In the genomic region with DNA sequence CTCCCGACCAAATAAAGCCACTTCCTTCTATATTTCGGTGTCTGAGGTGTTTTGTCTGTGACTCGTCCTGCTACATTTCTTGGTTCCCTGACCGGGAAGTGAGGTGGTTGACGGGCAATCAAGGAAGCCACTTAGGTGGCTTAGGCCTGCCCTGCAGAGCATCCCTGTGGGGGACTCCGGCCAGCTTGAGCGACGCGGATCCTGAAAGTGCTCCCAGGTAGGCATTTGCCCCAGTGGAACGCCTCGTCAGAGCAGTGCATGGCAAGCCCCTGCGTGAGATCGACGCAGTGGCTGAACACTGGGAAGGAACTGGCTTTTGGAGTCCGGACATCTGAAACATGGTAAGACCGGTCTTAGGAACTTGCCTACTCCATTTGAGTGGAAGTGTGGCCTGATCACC, we compare ENCODE assay signal across 24 cellular contexts.
"Had no signal": no experiment of that assay in that cellular context is flagged by ENCODE, and none has a peak within 500 bp of the region (broad histone marks: within the 10 kb centered on the region; RNA-seq: fewer than 3 reads in every experiment).

No MANE protein-coding gene starts in this region.

- H3K36me3 Mint-ChIP-seq: brain had no signal

- DNase-seq: activated B cell treated with CpG ODN at 0.5 μM for 24 hours; activated CD4-positive, alpha-beta T cell treated with anti-CD3 and anti-CD28 coated beads for 1 hour; activated CD4-positive, alpha-beta T cell treated with anti-CD3 and anti-CD28 coated beads, Interleukin-2, amount 10 ng/mL, durations not matched to agents 24 days and 14 days; activated CD4-positive, alpha-beta T cell treated with anti-CD3 and anti-CD28 coated beads, Interleukin-2, amount 50 U/mL, for 48 hours; activated CD8-positive, alpha-beta memory T cell treated with anti-CD3 and anti-CD28 coated beads for 24 hours; activated effector memory CD4-positive, alpha-beta T cell treated with anti-CD3 and anti-CD28 coated beads, Interleukin-2, amount 50 U/mL, for 16 hours; activated naive CD4-positive, alpha-beta T cell treated with Interleukin-2 at 50 U/mL for 16 hours; activated naive CD8-positive, alpha-beta T cell treated with anti-CD3 and anti-CD28 coated beads, Interleukin-2, amount 50 U/mL, for 24 hours; activated T-cell treated with anti-CD3 and anti-CD28 coated beads, Interleukin-2, amount 50 U/mL, for 4 hours; amniotic stem cell; Kasumi-1; NCI-H1048; NCI-H146; NCI-H187 treated with DMSO at 0.1 percent for 48 hours; NCI-H2081 treated with DMSO at 0.1 percent for 48 hours; NCI-H446; NCI-H524; SIG-M5; T-helper 17 cell; T-helper 9 cell had no signal

- H3K4me3 ChIP-seq: ascending aorta had no signal

- H3K27ac Mint-ChIP-seq: activated B cell treated with CpG ODN at 0.5 μM for 24 hours; activated CD4-positive, alpha-beta T cell treated with anti-CD3 and anti-CD28 coated beads, Interleukin-2, amount 10 ng/mL, durations not matched to agents 24 days and 14 days; activated naive CD4-positive, alpha-beta T cell treated with anti-CD3 and anti-CD28 coated beads, Interleukin-2, amount 50 U/mL, for 72 hours; activated naive CD8-positive, alpha-beta T cell treated with anti-CD3 and anti-CD28 coated beads, Interleukin-2, amount 50 U/mL, for 24 hours; T-helper 17 cell had no signal

- H3K4me3 Mint-ChIP-seq: activated B cell treated with CpG ODN at 0.5 μM for 24 hours; activated CD4-positive, alpha-beta T cell treated with anti-CD3 and anti-CD28 coated beads, Interleukin-2, amount 10 ng/mL, durations not matched to agents 24 days and 14 days; activated naive CD8-positive, alpha-beta T cell treated with anti-CD3 and anti-CD28 coated beads, Interleukin-2, amount 50 U/mL, for 24 hours; activated T-cell treated with anti-CD3 and anti-CD28 coated beads, Interleukin-2, amount 50 U/mL, for 4 hours; brain; central memory CD8-positive, alpha-beta T cell; T-helper 17 cell had no signal

- ATAC-seq: activated naive CD4-positive, alpha-beta T cell treated with anti-CD3 and anti-CD28 coated beads, Interleukin-2, amount 50 U/mL, for 72 hours; activated naive CD8-positive, alpha-beta T cell treated with anti-CD3 and anti-CD28 coated beads, Interleukin-2, amount 50 U/mL, for 24 hours; activated T-cell treated with anti-CD3 and anti-CD28 coated beads, Interleukin-2, amount 50 U/mL, for 4 hours; T-helper 17 cell had no signal

- H3K27me3 Mint-ChIP-seq: activated B cell treated with CpG ODN at 0.5 μM for 24 hours; activated CD4-positive, alpha-beta T cell treated with anti-CD3 and anti-CD28 coated beads, Interleukin-2, amount 10 ng/mL, durations not matched to agents 24 days and 14 days; activated naive CD8-positive, alpha-beta T cell treated with anti-CD3 and anti-CD28 coated beads, Interleukin-2, amount 50 U/mL, for 24 hours; brain; central memory CD8-positive, alpha-beta T cell; T-helper 17 cell had no signal

- H3K27me3 ChIP-seq: ascending aorta had no signal

- H3K36me3 ChIP-seq: ascending aorta had no signal

- H3K4me1 ChIP-seq: ascending aorta had no signal

- H3K4me1 Mint-ChIP-seq: activated B cell treated with CpG ODN at 0.5 μM for 24 hours; activated CD4-positive, alpha-beta T cell treated with anti-CD3 and anti-CD28 coated beads, Interleukin-2, amount 10 ng/mL, durations not matched to agents 24 days and 14 days; activated naive CD8-positive, alpha-beta T cell treated with anti-CD3 and anti-CD28 coated beads, Interleukin-2, amount 50 U/mL, for 24 hours; central memory CD8-positive, alpha-beta T cell; T-helper 17 cell had no signal
